24 cellular contexts compared by ENCODE assay signal in genomic region chr14:36675581-36675980, GRCh38. TPM values are rescaled to one million over a fixed set of nuclear protein-coding genes. Genes with fewer than 3 reads are reported as not detected.
"Had no signal": no experiment of that assay in that cellular context is flagged by ENCODE, and none has a peak within 500 bp of the region (broad histone marks: within the 10 kb centered on the region; RNA-seq: fewer than 3 reads in every experiment).

No MANE protein-coding gene starts in this region.

- ATAC-seq: activated CD4-positive, CD25-positive, alpha-beta regulatory T cell treated with anti-CD3 and anti-CD28 coated beads, Interleukin-2, amount 50 U/mL, for 24 hours; activated naive CD8-positive, alpha-beta T cell treated with anti-CD3 and anti-CD28 coated beads, Interleukin-2, amount 50 U/mL, for 24 hours; naive thymus-derived CD4-positive, alpha-beta T cell; pancreas; stimulated activated naive B cell treated with anti-CD40 and anti-IgM and Interleukin-4, amounts not matched to agents 10 μg/mL and 1 μg/mL and 100 μg/mL, for 72 hours had no signal

- H3K36me3 ChIP-seq: brain microvascular endothelial cell, neutrophil, pancreas, thoracic aorta, upper lobe of left lung had no signal

- H3K4me1 ChIP-seq: pancreas, upper lobe of left lung had no signal

- H3K27me3 ChIP-seq: brain microvascular endothelial cell, upper lobe of left lung had no signal

- H3K27ac ChIP-seq: brain microvascular endothelial cell, dorsolateral prefrontal cortex, epithelial cell of prostate, neutrophil, pancreas, thoracic aorta, upper lobe of left lung had no signal

- H3K4me3 ChIP-seq: dorsolateral prefrontal cortex, pancreas, thoracic aorta, upper lobe of left lung had no signal

- H3K9me3 ChIP-seq: neutrophil, pancreas, thoracic aorta, upper lobe of left lung had no signal

- FAIRE-seq: colon, frontal cortex, pancreas had no signal

- DNase-seq: activated CD8-positive, alpha-beta memory T cell treated with anti-CD3 and anti-CD28 coated beads for 24 hours; activated CD8-positive, alpha-beta memory T cell treated with anti-CD3 and anti-CD28 coated beads, Interleukin-2, amount 50 U/mL, for 48 hours; activated effector memory CD4-positive, alpha-beta T cell treated with Interleukin-2 at 50 U/mL for 16 hours; activated naive CD4-positive, alpha-beta T cell treated with anti-CD3 and anti-CD28 coated beads, Interleukin-2, amount 10 ng/mL, durations not matched to agents 7 days and 5 days; activated naive CD8-positive, alpha-beta T cell treated with anti-CD3 and anti-CD28 coated beads, Interleukin-2, amount 50 U/mL, for 24 hours; activated T-cell treated with anti-CD3 and anti-CD28 coated beads, Interleukin-2, amount 50 U/mL, for 48 hours; anterior cingulate cortex; brain microvascular endothelial cell; central memory CD4-positive, alpha-beta T cell; dorsolateral prefrontal cortex; immature natural killer cell; mesenchymal stem cell; naive thymus-derived CD4-positive, alpha-beta T cell; pancreas; stimulated activated naive B cell treated with anti-CD40 and anti-IgM and Interleukin-4, amounts not matched to agents 10 μg/mL and 1 μg/mL and 100 μg/mL, for 72 hours; upper lobe of left lung had no signal

RNA-seq across cellular contexts. Expression of gene PAX9, which starts 13.9 kb away (rescaled TPM):
- total RNA-seq: frontal cortex; liver; mucosa of gallbladder; naive thymus-derived CD4-positive, alpha-beta T cell had no signal
